26 cellular contexts compared by ENCODE assay signal in the genomic region with DNA sequence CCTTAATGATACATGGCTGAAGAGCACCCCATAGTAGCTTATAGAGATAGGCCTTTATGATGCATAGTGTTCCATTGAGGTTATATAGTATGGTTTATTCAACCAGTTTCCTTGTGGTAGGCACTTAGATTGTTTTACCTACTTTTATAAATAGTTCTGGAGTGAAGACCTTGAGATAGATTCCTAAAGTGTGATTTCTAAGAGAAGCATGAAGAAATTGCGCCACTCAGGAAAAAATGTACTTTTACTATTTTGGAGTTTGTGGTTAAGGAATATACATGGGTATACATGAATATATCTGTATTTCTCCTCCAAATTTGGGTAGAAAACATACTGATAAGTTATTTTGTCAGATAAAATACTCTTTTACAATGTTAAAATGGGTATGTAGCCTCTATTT.
A peak's percentile ranks its signal among the peaks of the same experiment; 100 is the strongest.
DNase-seq lines count a peak whose midpoint lies in the region; ATAC-seq and TF ChIP-seq lines count a peak whose summit lies in the region.
"Had no signal": no experiment of that assay in that cellular context is flagged by ENCODE, and none has a peak within 500 bp of the region (broad histone marks: within the 10 kb centered on the region; RNA-seq: fewer than 3 reads in every experiment).

No MANE protein-coding gene starts in this region.

- H3K9me3 Mint-ChIP-seq in activated naive CD8-positive, alpha-beta T cell (ENCODE audit: low read depth) = no peaks in the 10 kb centered on the region
- H3K9me3 Mint-ChIP-seq in activated naive CD8-positive, alpha-beta T cell treated with anti-CD3 and anti-CD28 coated beads for 36 hours = no peaks in the 10 kb centered on the region
- H3K9me3 Mint-ChIP-seq: activated CD4-positive, alpha-beta memory T cell treated with anti-CD3 and anti-CD28 coated beads for 36 hours; stimulated activated naive B cell treated with anti-CD40 and anti-IgM and Interleukin-4, amounts not matched to agents 10 μg/mL and 1 μg/mL and 100 μg/mL, for 72 hours had no signal

- TF ChIP-seq CTCF in gastrocnemius medialis (IDR thresholded peaks at IDR 0.05 in 4 of 5, conservative IDR thresholded peaks at IDR 0.05 in 1 of 5) = no peak

- H3K4me1 Mint-ChIP-seq in activated naive CD8-positive, alpha-beta T cell (ENCODE audit: low read depth) = peaks cover 42% of the 10 kb centered on the region
- H3K4me1 Mint-ChIP-seq in activated naive CD8-positive, alpha-beta T cell treated with anti-CD3 and anti-CD28 coated beads for 36 hours = peaks cover 37% of the 10 kb centered on the region

- H3K27ac ChIP-seq in gastrocnemius medialis = peak overlapping the region in 3 of 4 donors; percentile 24 to 61 (median 44)
- H3K27ac ChIP-seq: C4-2B, epithelial cell of prostate, foreskin keratinocyte had no signal

- H3K27me3 ChIP-seq in gastrocnemius medialis = no peaks in the 10 kb centered on the region
- H3K27me3 ChIP-seq: foreskin keratinocyte, spleen had no signal

- in situ Hi-C loops in gastrocnemius medialis (cut with MboI; ENCODE audit: low sequenced_read_pairs in 4 of 4) = no loop called here

- no peaks in the 10 kb centered on the region for H3K9me3 ChIP-seq in gastrocnemius medialis
- H3K9me3 ChIP-seq: spleen, thoracic aorta had no signal

- peak overlapping the region; percentile 78 for H3K27ac Mint-ChIP-seq in activated naive CD8-positive, alpha-beta T cell
- no peak overlapping the region for H3K27ac Mint-ChIP-seq in activated naive CD8-positive, alpha-beta T cell treated with anti-CD3 and anti-CD28 coated beads for 36 hours

- H3K36me3 Mint-ChIP-seq in activated naive CD8-positive, alpha-beta T cell = peaks cover 15% of the 10 kb centered on the region
- peaks cover 50% of the 10 kb centered on the region for H3K36me3 Mint-ChIP-seq in activated naive CD8-positive, alpha-beta T cell treated with anti-CD3 and anti-CD28 coated beads for 36 hours

- ATAC-seq in gastrocnemius medialis (no peak), HG03469 (IDR thresholded peaks at IDR 0.05; ENCODE audit: unreplicated experiment) (no peak), GM18505 (IDR thresholded peaks at IDR 0.05; ENCODE audit: unreplicated experiment) (no peak)
- ATAC-seq: foreskin keratinocyte; K562; left cardiac atrium; stimulated activated naive B cell treated with anti-CD40 and anti-IgM and Interleukin-4, amounts not matched to agents 10 μg/mL and 1 μg/mL and 100 μg/mL, for 72 hours had no signal

- intact Hi-C loops in gastrocnemius medialis (cut with DNase I; ENCODE audit: low total_unique reads) = no loop called here

- H3K4me1 ChIP-seq in gastrocnemius medialis = peaks cover 23 to 37% of the 10 kb centered on the region in 2 donors
- H3K4me1 ChIP-seq: foreskin keratinocyte had no signal

- peaks cover 2 to 26% of the 10 kb centered on the region in 2 donors for H3K36me3 ChIP-seq in gastrocnemius medialis

- H3K4me3 Mint-ChIP-seq in activated naive CD8-positive, alpha-beta T cell = no peak overlapping the region
- no peak overlapping the region for H3K4me3 Mint-ChIP-seq in activated naive CD8-positive, alpha-beta T cell treated with anti-CD3 and anti-CD28 coated beads for 36 hours
- H3K4me3 Mint-ChIP-seq: activated CD4-positive, alpha-beta memory T cell treated with anti-CD3 and anti-CD28 coated beads for 36 hours; stimulated activated naive B cell treated with anti-CD40 and anti-IgM and Interleukin-4, amounts not matched to agents 10 μg/mL and 1 μg/mL and 100 μg/mL, for 72 hours had no signal

- TF ChIP-seq POLR2A in gastrocnemius medialis (IDR thresholded peaks at IDR 0.05) = no peak
- TF ChIP-seq POLR2A in GM18505 (IDR thresholded peaks at IDR 0.05; ENCODE audit: borderline replicate concordance, extremely low read depth, insufficient read depth, insufficient read length) = no peak

- H3K4me3 ChIP-seq in gastrocnemius medialis = no peak overlapping the region
- H3K4me3 ChIP-seq: K562, spleen, thoracic aorta had no signal

- DNase-seq in activated naive CD8-positive, alpha-beta T cell treated with anti-CD3 and anti-CD28 coated beads for 36 hours = no peak
- DNase-seq in HCEC 1CT (peak; percentile 22), fibroblast of gingiva (ENCODE audit: low read depth) (peak; percentile 19), gastrocnemius medialis (no peak), NK-92 (lab: John Stamatoyannopoulos, UW; ENCODE audit: unreplicated experiment) (no peak)
- DNase-seq: activated CD4-positive, alpha-beta memory T cell treated with anti-CD3 and anti-CD28 coated beads for 36 hours; activated naive CD4-positive, alpha-beta T cell; central memory CD4-positive, alpha-beta T cell; foreskin keratinocyte; left cardiac atrium; mammary epithelial cell; MM.1S; NCI-H1417; NCI-H446; NCI-H82; occipital lobe; spleen; stimulated activated CD4-positive, alpha-beta T cell treated with anti-CD3 and anti-CD28 coated beads, Interleukin-4, amount 100 ng/mL, for 1 hour; stimulated activated naive B cell treated with anti-CD40 and anti-IgM and Interleukin-4, amounts not matched to agents 10 μg/mL and 1 μg/mL and 100 μg/mL, for 72 hours had no signal

- H3K27me3 Mint-ChIP-seq in activated naive CD8-positive, alpha-beta T cell = no peaks in the 10 kb centered on the region
- H3K27me3 Mint-ChIP-seq in activated naive CD8-positive, alpha-beta T cell treated with anti-CD3 and anti-CD28 coated beads for 36 hours = no peaks in the 10 kb centered on the region
- H3K27me3 Mint-ChIP-seq: activated CD4-positive, alpha-beta memory T cell treated with anti-CD3 and anti-CD28 coated beads for 36 hours; stimulated activated naive B cell treated with anti-CD40 and anti-IgM and Interleukin-4, amounts not matched to agents 10 μg/mL and 1 μg/mL and 100 μg/mL, for 72 hours had no signal

Comparison
In these comparisons a context has a peak if more than half of its experiments do, and no peak if none do; other contexts are left out.
1. DNase-seq: peak in HCEC 1CT (single experiment) and fibroblast of gingiva (single experiment); none in activated naive CD8-positive, alpha-beta T cell treated with anti-CD3 and anti-CD28 coated beads for 36 hours (single experiment), gastrocnemius medialis (0 of 2) and NK-92 (single experiment).